Comparison of ENCODE assay signal across 25 cellular contexts in the genomic region with DNA sequence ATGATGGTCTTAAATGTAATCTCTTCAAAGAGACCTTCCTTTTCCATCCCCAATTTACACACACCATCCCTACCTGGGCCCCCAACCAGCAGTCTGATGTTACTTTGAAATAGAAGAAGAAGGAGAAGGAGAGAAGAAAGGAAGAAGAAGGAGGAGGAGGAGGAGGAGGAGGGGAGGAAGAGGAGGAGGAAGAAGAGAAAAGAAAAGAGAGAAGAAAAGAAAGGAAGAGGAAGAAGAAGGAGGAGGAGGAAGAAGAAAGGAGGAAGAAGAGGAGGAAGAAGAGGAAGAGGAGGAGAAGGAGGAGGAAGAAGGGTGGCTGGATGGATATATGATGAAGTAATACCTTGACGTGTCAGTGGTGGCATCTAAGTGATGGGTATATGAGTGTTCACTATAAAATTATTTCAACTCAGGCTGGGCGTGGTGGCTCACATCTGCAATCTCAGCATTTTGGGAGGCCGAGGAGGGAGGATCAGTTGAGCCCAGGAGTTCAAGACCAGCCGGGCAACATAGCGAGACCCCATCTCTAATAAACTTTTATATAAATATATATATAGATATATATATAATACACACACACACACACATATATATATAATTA. TPM values are rescaled to one million over a fixed set of nuclear protein-coding genes. Genes with fewer than 3 reads are reported as not detected.
"Had no signal": no experiment of that assay in that cellular context is flagged by ENCODE, and none has a peak within 500 bp of the region (broad histone marks: within the 10 kb centered on the region; RNA-seq: fewer than 3 reads in every experiment).

No MANE protein-coding gene starts in this region.

- H3K27ac Mint-ChIP-seq: activated B cell treated with CpG ODN at 0.5 μM for 24 hours; activated CD4-positive, alpha-beta T cell treated with anti-CD3 and anti-CD28 coated beads, Interleukin-2, amount 10 ng/mL, durations not matched to agents 7 days and 5 days; brain; neural progenitor cell; stimulated activated memory B cell treated with anti-CD40 and anti-IgM and Interleukin-4, amounts not matched to agents 10 μg/mL and 1 μg/mL and 100 μg/mL, for 72 hours had no signal

- H3K27me3 ChIP-seq: pancreas had no signal

- H3K27ac ChIP-seq: foreskin keratinocyte, neural progenitor cell, pancreas, thoracic aorta had no signal

- H3K4me1 ChIP-seq: foreskin keratinocyte, pancreas had no signal

- H3K4me3 Mint-ChIP-seq: activated B cell treated with CpG ODN at 0.5 μM for 24 hours; activated CD4-positive, alpha-beta T cell treated with anti-CD3 and anti-CD28 coated beads, Interleukin-2, amount 10 ng/mL, durations not matched to agents 7 days and 5 days; neural progenitor cell; stimulated activated memory B cell treated with anti-CD40 and anti-IgM and Interleukin-4, amounts not matched to agents 10 μg/mL and 1 μg/mL and 100 μg/mL, for 72 hours had no signal

- H3K36me3 ChIP-seq: neural progenitor cell, pancreas, thoracic aorta had no signal

- H3K36me3 Mint-ChIP-seq: brain, neural progenitor cell had no signal

- DNase-seq: activated B cell treated with CpG ODN at 0.5 μM for 24 hours; activated CD4-positive, alpha-beta T cell treated with anti-CD3 and anti-CD28 coated beads, Interleukin-2, amount 10 ng/mL, durations not matched to agents 7 days and 5 days; activated CD8-positive, alpha-beta memory T cell treated with anti-CD3 and anti-CD28 coated beads for 24 hours; activated CD8-positive, alpha-beta memory T cell treated with anti-CD3 and anti-CD28 coated beads, Interleukin-2, amount 50 U/mL, for 48 hours; activated gamma-delta T cell; anterior cingulate cortex; caudate nucleus; foreskin keratinocyte; hypothalamus; pancreas; SK-N-SH; stimulated activated CD4-positive, alpha-beta T cell treated with anti-CD3 and anti-CD28 coated beads, Interleukin-4, amount 100 ng/mL, for 24 hours; T-helper 9 cell had no signal

- ATAC-seq: foreskin keratinocyte; left lobe of liver; pancreas; sciatic nerve; stimulated activated memory B cell treated with anti-CD40 and anti-IgM and Interleukin-4, amounts not matched to agents 10 μg/mL and 1 μg/mL and 100 μg/mL, for 72 hours had no signal

- H3K9me3 Mint-ChIP-seq: activated B cell treated with CpG ODN at 0.5 μM for 24 hours; activated CD4-positive, alpha-beta T cell treated with anti-CD3 and anti-CD28 coated beads, Interleukin-2, amount 10 ng/mL, durations not matched to agents 7 days and 5 days; neural progenitor cell; stimulated activated memory B cell treated with anti-CD40 and anti-IgM and Interleukin-4, amounts not matched to agents 10 μg/mL and 1 μg/mL and 100 μg/mL, for 72 hours had no signal

- H3K9me3 ChIP-seq: pancreas, SK-N-SH, thoracic aorta had no signal

- H3K27me3 Mint-ChIP-seq: activated B cell treated with CpG ODN at 0.5 μM for 24 hours had no signal

- H3K4me3 ChIP-seq: lung, neural progenitor cell, pancreas, smooth muscle cell, thoracic aorta had no signal

RNA-seq across cellular contexts. Expression of a gene that starts 11.5 kb away (rescaled TPM):
- total RNA-seq: epithelial cell of proximal tubule, foreskin keratinocyte, smooth muscle cell had no signal
- polyA plus RNA-seq: keratinocyte had no signal

RNA-seq across cellular contexts. Expression of a gene that starts 28.1 kb away (rescaled TPM):
- total RNA-seq: activated B cell treated with CpG ODN at 0.5 μM for 24 hours; activated CD4-positive, alpha-beta T cell treated with anti-CD3 and anti-CD28 coated beads, Interleukin-2, amount 10 ng/mL, durations not matched to agents 7 days and 5 days; epithelial cell of proximal tubule; fibroblast of lung; foreskin keratinocyte; left lobe of liver; lung; pancreas; sciatic nerve; smooth muscle cell; thoracic aorta; ureter had no signal
- polyA plus RNA-seq: fibroblast of lung, foreskin keratinocyte, keratinocyte, pancreas, SK-N-SH, smooth muscle cell had no signal

RNA-seq across cellular contexts. Expression of a gene that starts 56.1 kb away (rescaled TPM):
- total RNA-seq: activated B cell treated with CpG ODN at 0.5 μM for 24 hours; activated CD4-positive, alpha-beta T cell treated with anti-CD3 and anti-CD28 coated beads, Interleukin-2, amount 10 ng/mL, durations not matched to agents 7 days and 5 days; epithelial cell of proximal tubule; fibroblast of lung; foreskin keratinocyte; left lobe of liver; lung; pancreas; sciatic nerve; smooth muscle cell; thoracic aorta; ureter had no signal
- polyA plus RNA-seq: fibroblast of lung, foreskin keratinocyte, keratinocyte, lung, pancreas, SK-N-SH, smooth muscle cell had no signal
